ENCODE assay signal across 16 cellular contexts in genomic region chr13:22102237-22102636, GRCh38.
DNase-seq lines count a peak whose midpoint lies in the region; ATAC-seq and TF ChIP-seq lines count a peak whose summit lies in the region.
"Had no signal": no experiment of that assay in that cellular context is flagged by ENCODE, and none has a peak within 500 bp of the region (broad histone marks: within the 10 kb centered on the region; RNA-seq: fewer than 3 reads in every experiment).

No MANE protein-coding gene starts in this region.

- H3K4me3 ChIP-seq in ascending aorta = no peak overlapping the region

- no peak overlapping the region for H3K27ac ChIP-seq in ascending aorta

- H3K9me3 Mint-ChIP-seq in nephron = no peaks in the 10 kb centered on the region
- H3K9me3 Mint-ChIP-seq in CD14-positive monocyte = peaks cover 2 to 22% (median 8%) of the 10 kb centered on the region in 7 donors

- H3K4me1 ChIP-seq in ascending aorta = peaks cover 0 to 3% of the 10 kb centered on the region in 2 donors
- H3K4me1 ChIP-seq: BE2C, Caco-2 had no signal

- H3K27me3 ChIP-seq in ascending aorta = no peaks in the 10 kb centered on the region
- H3K27me3 ChIP-seq: BE2C had no signal

- peak in 2 of 3 experiments; percentile 14 to 17 for TF ChIP-seq CTCF in ascending aorta (IDR thresholded peaks at IDR 0.05)
- no peak for TF ChIP-seq CTCF in nephron (IDR thresholded peaks at IDR 0.05; ENCODE audit: unreplicated experiment in 3 of 3)
- no peak for TF ChIP-seq CTCF in CD14-positive monocyte (IDR thresholded peaks at IDR 0.05)

- intact Hi-C loops in ascending aorta (cut with DNase I) (loop anchor here (5.0 kb wide), 1 partner anchor 655 kb away; no protein-coding TSS in a partner anchor), CD14-positive monocyte (cut with micrococcal nuclease) (no loop called here)

- H3K4me3 Mint-ChIP-seq in nephron = no peak overlapping the region
- H3K4me3 Mint-ChIP-seq in CD14-positive monocyte = no peak overlapping the region
- H3K4me3 Mint-ChIP-seq: CD4-positive, alpha-beta T cell; H9 had no signal

- H3K36me3 ChIP-seq in ascending aorta = no peaks in the 10 kb centered on the region
- H3K36me3 ChIP-seq: BE2C had no signal

- H3K27me3 Mint-ChIP-seq in nephron (ENCODE audit: low read depth) (peaks cover 10% of the 10 kb centered on the region), CD14-positive monocyte (ENCODE audit: low read depth in 3 of 3) (peaks cover 0 to 3% (median 1%) of the 10 kb centered on the region in 3 donors)
- H3K27me3 Mint-ChIP-seq: CD4-positive, alpha-beta T cell had no signal

- H3K27ac Mint-ChIP-seq in nephron (peak overlapping the region in 2 of 3 experiments; percentile 40 to 47), CD14-positive monocyte (no peak overlapping the region)
- H3K27ac Mint-ChIP-seq: CD4-positive, alpha-beta T cell; H9 had no signal

- H3K9me3 ChIP-seq in ascending aorta = no peaks in the 10 kb centered on the region
- H3K9me3 ChIP-seq: BE2C, Caco-2 had no signal

- H3K36me3 Mint-ChIP-seq in nephron (ENCODE audit: low read depth) (no peaks in the 10 kb centered on the region), CD14-positive monocyte (no peaks in the 10 kb centered on the region)

- DNase-seq in GM03348 (ENCODE audit: low spot score) (peak; percentile 21), ascending aorta (ENCODE audit: low spot score in 2 of 2) (no peak), DMS153 treated with DMSO at 0.1 percent for 48 hours (lab: John Stamatoyannopoulos, UW; ENCODE audit: unreplicated experiment) (no peak), CD14-positive monocyte (ENCODE audit: low spot score) (no peak)
- no peak for DNase-seq in stimulated activated naive CD8-positive, alpha-beta T cell treated with anti-CD3 and anti-CD28 coated beads, Interleukin-15, Interleukin-2, amounts not matched to agents 100 U/mL and 50 U/mL, for 24 hours
- DNase-seq: ACHN; BE2C; C1 segment of cervical spinal cord; CD4-positive, alpha-beta T cell; DMS79; GDM1; H9; KG1 had no signal

- peaks cover 13% of the 10 kb centered on the region for H3K4me1 Mint-ChIP-seq in nephron
- H3K4me1 Mint-ChIP-seq in CD14-positive monocyte = no peaks in the 10 kb centered on the region
- H3K4me1 Mint-ChIP-seq: H9 had no signal

- no peak for ATAC-seq in stimulated activated naive CD8-positive, alpha-beta T cell treated with anti-CD3 and anti-CD28 coated beads, Interleukin-15, Interleukin-2, amounts not matched to agents 100 U/mL and 50 U/mL, for 24 hours
- ATAC-seq in GM18870 (IDR thresholded peaks at IDR 0.05; ENCODE audit: unreplicated experiment) = no peak

Comparison
In these comparisons a context has a peak if more than half of its experiments do, and no peak if none do; other contexts are left out.
1. CTCF ChIP-seq: peak in ascending aorta (2 of 3); none in nephron (0 of 3) and CD14-positive monocyte (single experiment).
2. H3K27ac Mint-ChIP-seq: peak in nephron (2 of 3); none in CD14-positive monocyte (0 of 7).